ENCODE assay signal across 17 cellular contexts in genomic region chr4:118729287-118730286, GRCh38. TPM values are rescaled to one million over a fixed set of nuclear protein-coding genes. Genes with fewer than 3 reads are reported as not detected.
A peak's percentile ranks its signal among the peaks of the same experiment; 100 is the strongest.
DNase-seq lines count a peak whose midpoint lies in the region; ATAC-seq and TF ChIP-seq lines count a peak whose summit lies in the region.
"Had no signal": no experiment of that assay in that cellular context is flagged by ENCODE, and none has a peak within 500 bp of the region (broad histone marks: within the 10 kb centered on the region; RNA-seq: fewer than 3 reads in every experiment).

No MANE protein-coding gene starts in this region.

- 90% methylated on average over 6 of the region's 6 CpGs for WGBS in suprapubic skin

- no TSS peak for BruUV-seq in A673 (replicated peaks; lab: Mats Ljungman, UMichigan)

- TF ChIP-seq EP300 in suprapubic skin (IDR thresholded peaks at IDR 0.05) = no peak

- H3K27ac ChIP-seq in A673 (ENCODE audit: low read depth, low read length, poor library complexity, severe bottlenecking) (no peak overlapping the region), fibroblast of lung (ENCODE audit: insufficient read depth, low read length) (peak overlapping the region; percentile 49), suprapubic skin (no peak overlapping the region)
- H3K27ac ChIP-seq in CD8-positive, alpha-beta T cell (ENCODE audit: low read depth, low read length) = peak overlapping the region; percentile 1
- H3K27ac ChIP-seq: C4-2B, gastrocnemius medialis had no signal

- no peaks in the 10 kb centered on the region for H3K4me1 ChIP-seq in A673 (ENCODE audit: insufficient read depth, low read length, poor library complexity, severe bottlenecking)
- H3K4me1 ChIP-seq in CD8-positive, alpha-beta T cell (ENCODE audit: insufficient read depth, low read length) = peaks cover 9% of the 10 kb centered on the region
- H3K4me1 ChIP-seq in fibroblast of lung (ENCODE audit: control insufficient read depth, extremely low read depth, insufficient read depth, low read length) = peaks cover 9% of the 10 kb centered on the region
- H3K4me1 ChIP-seq in suprapubic skin = peaks cover 4% of the 10 kb centered on the region
- H3K4me1 ChIP-seq: gastrocnemius medialis had no signal

- H3K9me3 ChIP-seq in A673 (ENCODE audit: low read depth, low read length, poor library complexity, severe bottlenecking) (no peaks in the 10 kb centered on the region), fibroblast of lung (ENCODE audit: control insufficient read depth, insufficient read depth, low read depth, low read length) (no peaks in the 10 kb centered on the region), suprapubic skin (no peaks in the 10 kb centered on the region)
- no peaks in the 10 kb centered on the region for H3K9me3 ChIP-seq in CD8-positive, alpha-beta T cell (ENCODE audit: low read length)
- H3K9me3 ChIP-seq: gastrocnemius medialis had no signal

- POLR2A ChIA-PET in A673 (lab: Charles Lee; ENCODE audit: low non-redundant PET) = no interaction called here
- POLR2A ChIA-PET in CD8-positive, alpha-beta T cell (lab: Charles Lee) = interaction anchor here (1.7 kb wide), 1 partner anchor 9 kb away, joined by 4 read pairs; no protein-coding TSS in a partner anchor

- H3K4me3 ChIP-seq in A673 (ENCODE audit: low read depth, low read length, poor library complexity, severe bottlenecking) (no peak overlapping the region), fibroblast of lung (replicated peaks in 1 of 4; ENCODE audit: control extremely low read depth in 1 of 4, insufficient read depth in 1 of 4, low read depth in 3 of 4, low read length in 4 of 4) (no peak overlapping the region), suprapubic skin (no peak overlapping the region)
- no peak overlapping the region for H3K4me3 ChIP-seq in CD8-positive, alpha-beta T cell (ENCODE audit: low read depth, low read length)
- H3K4me3 ChIP-seq: gastrocnemius medialis had no signal

- peaks cover 17% of the 10 kb centered on the region for H3K4me1 Mint-ChIP-seq in CD8-positive, alpha-beta T cell (ENCODE audit: low read depth)
- H3K4me1 Mint-ChIP-seq in T-helper 2 cell treated with Interferon-gamma antibody and Interleukin-4, amounts not matched to agents 5 μg/mL and 100 μg/mL, for 36 hours (ENCODE audit: low read depth) = peaks cover 12% of the 10 kb centered on the region

- CTCF ChIA-PET in A673 (lab: Charles Lee) = no interaction called here
- CTCF ChIA-PET in CD8-positive, alpha-beta T cell (lab: Charles Lee) = interaction anchor here (1.1 kb wide), 1 partner anchor 16 kb away, joined by 3 read pairs; no protein-coding TSS in a partner anchor

- no peak for TF ChIP-seq POLR2A in suprapubic skin (IDR thresholded peaks at IDR 0.05)

- H3K36me3 ChIP-seq in A673 (ENCODE audit: insufficient read depth, low read length, poor library complexity, severe bottlenecking) (peaks cover 17% of the 10 kb centered on the region), fibroblast of lung (ENCODE audit: control insufficient read depth, insufficient read depth, low read length) (peaks cover 24% of the 10 kb centered on the region), suprapubic skin (peaks cover 86% of the 10 kb centered on the region)
- H3K36me3 ChIP-seq in CD8-positive, alpha-beta T cell (ENCODE audit: insufficient read depth, low read length) = no peaks in the 10 kb centered on the region

- H3K36me3 Mint-ChIP-seq in CD8-positive, alpha-beta T cell = peaks cover 65% of the 10 kb centered on the region
- H3K36me3 Mint-ChIP-seq in T-helper 2 cell treated with Interferon-gamma antibody and Interleukin-4, amounts not matched to agents 5 μg/mL and 100 μg/mL, for 36 hours (ENCODE audit: low read depth) = peaks cover 52% of the 10 kb centered on the region

- H2AFZ ChIP-seq in fibroblast of lung (ENCODE audit: low read length) = no peak overlapping the region

- H3K4me3 Mint-ChIP-seq in CD8-positive, alpha-beta T cell = no peak overlapping the region
- H3K4me3 Mint-ChIP-seq in T-helper 2 cell treated with Interferon-gamma antibody and Interleukin-4, amounts not matched to agents 5 μg/mL and 100 μg/mL, for 36 hours = peak overlapping the region; percentile 30

- intact Hi-C loops in A673 (cut with micrococcal nuclease; ENCODE audit: unreplicated experiment) (no loop called here), posterior cingulate gyrus (cut with DNase I) (no loop called here)
- intact Hi-C loops in CD8-positive, alpha-beta T cell (cut with DNase I, micrococcal nuclease) = no loop called here

- H4K20me1 ChIP-seq in fibroblast of lung (ENCODE audit: control insufficient read depth, extremely low read depth, insufficient read depth, low read length) = no peaks in the 10 kb centered on the region

- H3K27me3 ChIP-seq in A673 (replicated peaks; ENCODE audit: insufficient read depth, low read depth, low read length, poor library complexity) (no peaks in the 10 kb centered on the region), fibroblast of lung (ENCODE audit: control insufficient read depth, insufficient read depth, low read length) (no peaks in the 10 kb centered on the region), suprapubic skin (no peaks in the 10 kb centered on the region)
- no peaks in the 10 kb centered on the region for H3K27me3 ChIP-seq in CD8-positive, alpha-beta T cell (ENCODE audit: insufficient read depth, low read length)
- H3K27me3 ChIP-seq: gastrocnemius medialis had no signal

- H3K27me3 Mint-ChIP-seq in CD8-positive, alpha-beta T cell (ENCODE audit: low read depth) = no peaks in the 10 kb centered on the region
- H3K27me3 Mint-ChIP-seq in T-helper 2 cell treated with Interferon-gamma antibody and Interleukin-4, amounts not matched to agents 5 μg/mL and 100 μg/mL, for 36 hours (ENCODE audit: low read depth) = no peaks in the 10 kb centered on the region

- TF ChIP-seq CTCF in A673 (conservative IDR thresholded peaks at IDR 0.05; ENCODE audit: low read depth, low read length) (no peak), fibroblast of lung (conservative IDR thresholded peaks at IDR 0.05 in 1 of 2, IDR thresholded peaks at IDR 0.05 in 1 of 2; ENCODE audit: low read depth in 1 of 2, low read length in 2 of 2) (no peak), suprapubic skin (IDR thresholded peaks at IDR 0.05) (no peak)
- TF ChIP-seq CTCF in CD8-positive, alpha-beta T cell (IDR thresholded peaks at IDR 0.05) = no peak

- H3K27ac Mint-ChIP-seq in CD8-positive, alpha-beta T cell = peak overlapping the region; percentile 66
- peak overlapping the region; percentile 59 for H3K27ac Mint-ChIP-seq in T-helper 2 cell treated with Interferon-gamma antibody and Interleukin-4, amounts not matched to agents 5 μg/mL and 100 μg/mL, for 36 hours

- H3K4me2 ChIP-seq in fibroblast of lung (ENCODE audit: extremely low read depth, insufficient read depth, low read length) = peak overlapping the region; percentile 17

- H3K9ac ChIP-seq in fibroblast of lung (ENCODE audit: insufficient read depth, low read length) = no peak overlapping the region

- DNase-seq in A673 (ENCODE audit: low spot score) = peak; percentile 4
- DNase-seq in CD8-positive, alpha-beta T cell = peak in 1 of 7 experiments; percentile 24
- DNase-seq in T-helper 2 cell treated with Interferon-gamma antibody and Interleukin-4, amounts not matched to agents 5 μg/mL and 100 μg/mL, for 36 hours (ENCODE audit: low spot score) = no peak
- DNase-seq in fibroblast of lung (ENCODE audit: low read depth in 2 of 2) = peak; percentile 78 to 82
- DNase-seq in cerebellum (ENCODE audit: low spot score) = no peak
- DNase-seq in posterior cingulate gyrus = no peak
- DNase-seq in suprapubic skin (ENCODE audit: low spot score in 2 of 2) = no peak
- DNase-seq: activated CD4-positive, alpha-beta T cell treated with anti-CD3 and anti-CD28 coated beads, Interleukin-2, amount 50 U/mL, for 4 hours; activated gamma-delta T cell treated with Interleukin-2 at 50 U/mL for 16 hours; gastrocnemius medialis; kidney; NCI-H1092 treated with DMSO at 0.1 percent for 48 hours; NCI-H446; OCI-M1; SW 1271 had no signal

- no peaks in the 10 kb centered on the region for H3K9me3 Mint-ChIP-seq in CD8-positive, alpha-beta T cell
- no peaks in the 10 kb centered on the region for H3K9me3 Mint-ChIP-seq in T-helper 2 cell treated with Interferon-gamma antibody and Interleukin-4, amounts not matched to agents 5 μg/mL and 100 μg/mL, for 36 hours

- H3K79me2 ChIP-seq in fibroblast of lung (ENCODE audit: control insufficient read depth, insufficient read depth, low read length) = no peaks in the 10 kb centered on the region

- ATAC-seq in CD8-positive, alpha-beta T cell = peak; percentile 71
- no peak for ATAC-seq in GM18907 (IDR thresholded peaks at IDR 0.05; ENCODE audit: unreplicated experiment)
- ATAC-seq: gastrocnemius medialis had no signal

RNA-seq across cellular contexts. Expression of gene METTL14, which starts 44.4 kb away (rescaled TPM):
- 51.6 and 57.6 TPM in 2 replicates for total RNA-seq in A673 (2021)
- 10 to 100 TPM; 68.8 to 70.2 TPM for total RNA-seq in CD8-positive, alpha-beta T cell
- 15.9 and 18.2 TPM in 2 replicates for total RNA-seq in fibroblast of lung
- 24.6 and 29.7 TPM in 2 replicates for polyA plus RNA-seq in fibroblast of lung
- 16.7 and 18.7 TPM in 2 replicates for polyA plus RNA-seq in fibroblast of lung (2012)
- polyA minus RNA-seq in fibroblast of lung (ENCODE audit: low replicate concordance) = 0.52 and 8.1 TPM in 2 replicates
- 16.9 TPM for total RNA-seq in cerebellum
- total RNA-seq in suprapubic skin = 10 to 100 TPM; 21.5 to 45.0 (median 29.5) TPM

Comparison
In these comparisons a context has a peak if more than half of its experiments do, and no peak if none do; other contexts are left out.
1. DNase-seq: peak in A673 (single experiment) and fibroblast of lung (2 of 2); none in T-helper 2 cell treated with Interferon-gamma antibody and Interleukin-4, amounts not matched to agents 5 μg/mL and 100 μg/mL, for 36 hours (single experiment), cerebellum (single experiment), posterior cingulate gyrus (0 of 10) and suprapubic skin (0 of 2).
2. H3K27ac ChIP-seq: peak in CD8-positive, alpha-beta T cell (single experiment) and fibroblast of lung (single experiment); none in A673 (single experiment) and suprapubic skin (single experiment).